ENCODE assay signal across 1 cellular context in the genomic region with DNA sequence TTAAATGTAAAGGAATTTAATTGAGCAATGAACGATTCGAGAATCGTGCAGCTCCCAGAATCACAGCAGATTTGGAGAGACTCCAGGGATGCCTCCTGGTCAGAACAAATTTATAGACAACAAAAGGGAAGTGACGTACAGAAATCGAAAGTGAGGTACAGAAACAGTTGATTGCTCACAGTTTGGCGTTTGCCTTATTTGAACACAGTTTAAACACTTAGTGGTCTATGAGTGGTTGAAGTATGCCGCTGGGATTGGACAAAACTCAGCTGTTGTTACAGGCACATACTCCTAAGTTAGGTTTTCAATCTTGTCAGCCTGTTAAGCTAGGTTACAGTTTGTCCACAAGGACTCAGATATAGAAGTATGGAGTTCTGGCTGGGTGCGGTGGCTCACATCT.
TF ChIP-seq lines count a peak whose summit lies in the region.

No MANE protein-coding gene starts in this region.

TF ChIP-seq in HepG2, 621 proteins besides CTCF, POLR2A, EP300 and RAD21 (continued from another document):
- TF ChIP-seq, protein P1, sequence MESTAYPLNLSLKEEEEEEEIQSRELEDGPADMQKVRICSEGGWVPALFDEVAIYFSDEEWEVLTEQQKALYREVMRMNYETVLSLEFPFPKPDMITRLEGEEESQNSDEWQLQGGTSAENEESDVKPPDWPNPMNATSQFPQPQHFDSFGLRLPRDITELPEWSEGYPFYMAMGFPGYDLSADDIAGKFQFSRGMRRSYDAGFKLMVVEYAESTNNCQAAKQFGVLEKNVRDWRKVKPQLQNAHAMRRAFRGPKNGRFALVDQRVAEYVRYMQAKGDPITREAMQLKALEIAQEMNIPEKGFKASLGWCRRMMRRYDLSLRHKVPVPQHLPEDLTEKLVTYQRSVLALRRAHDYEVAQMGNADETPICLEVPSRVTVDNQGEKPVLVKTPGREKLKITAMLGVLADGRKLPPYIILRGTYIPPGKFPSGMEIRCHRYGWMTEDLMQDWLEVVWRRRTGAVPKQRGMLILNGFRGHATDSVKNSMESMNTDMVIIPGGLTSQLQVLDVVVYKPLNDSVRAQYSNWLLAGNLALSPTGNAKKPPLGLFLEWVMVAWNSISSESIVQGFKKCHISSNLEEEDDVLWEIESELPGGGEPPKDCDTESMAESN (CRISPR knock-in tag; conservative IDR thresholded peaks at IDR 0.05), result no peak
- no peak for TF ChIP-seq ZNF468 (CRISPR knock-in tag; IDR thresholded peaks at IDR 0.05)
- TF ChIP-seq IRX3 (CRISPR knock-in tag; IDR thresholded peaks at IDR 0.05; ENCODE audit: borderline replicate concordance, low read depth), result no peak
- no peak for TF ChIP-seq TMF1 (CRISPR knock-in tag; IDR thresholded peaks at IDR 0.05; ENCODE audit: low read depth)
- TF ChIP-seq HOXA5 (CRISPR knock-in tag; IDR thresholded peaks at IDR 0.05), result no peak
- no peak for TF ChIP-seq KAT8 (CRISPR knock-in tag; IDR thresholded peaks at IDR 0.05)
- TF ChIP-seq NFIC (IDR thresholded peaks at IDR 0.05; ENCODE audit: low read length), result no peak
- TF ChIP-seq ZNF570 (CRISPR knock-in tag; IDR thresholded peaks at IDR 0.05; ENCODE audit: borderline replicate concordance), result no peak
- TF ChIP-seq, protein P2, sequence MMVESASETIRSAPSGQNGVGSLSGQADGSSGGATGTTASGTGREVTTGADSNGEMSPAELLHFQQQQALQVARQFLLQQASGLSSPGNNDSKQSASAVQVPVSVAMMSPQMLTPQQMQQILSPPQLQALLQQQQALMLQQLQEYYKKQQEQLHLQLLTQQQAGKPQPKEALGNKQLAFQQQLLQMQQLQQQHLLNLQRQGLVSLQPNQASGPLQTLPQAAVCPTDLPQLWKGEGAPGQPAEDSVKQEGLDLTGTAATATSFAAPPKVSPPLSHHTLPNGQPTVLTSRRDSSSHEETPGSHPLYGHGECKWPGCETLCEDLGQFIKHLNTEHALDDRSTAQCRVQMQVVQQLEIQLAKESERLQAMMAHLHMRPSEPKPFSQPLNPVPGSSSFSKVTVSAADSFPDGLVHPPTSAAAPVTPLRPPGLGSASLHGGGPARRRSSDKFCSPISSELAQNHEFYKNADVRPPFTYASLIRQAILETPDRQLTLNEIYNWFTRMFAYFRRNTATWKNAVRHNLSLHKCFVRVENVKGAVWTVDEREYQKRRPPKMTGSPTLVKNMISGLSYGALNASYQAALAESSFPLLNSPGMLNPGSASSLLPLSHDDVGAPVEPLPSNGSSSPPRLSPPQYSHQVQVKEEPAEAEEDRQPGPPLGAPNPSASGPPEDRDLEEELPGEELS (CRISPR knock-in tag; IDR thresholded peaks at IDR 0.05), result no peak
- no peak for TF ChIP-seq BORCS8-MEF2B (CRISPR knock-in tag; IDR thresholded peaks at IDR 0.05)
- no peak for TF ChIP-seq ZNF432 (CRISPR knock-in tag; IDR thresholded peaks at IDR 0.05; ENCODE audit: borderline replicate concordance)
- TF ChIP-seq SCMH1 (CRISPR knock-in tag; IDR thresholded peaks at IDR 0.05; ENCODE audit: borderline replicate concordance), result no peak
- no peak for TF ChIP-seq PHF20 (CRISPR knock-in tag; IDR thresholded peaks at IDR 0.05)
- no peak for TF ChIP-seq HHEX (CRISPR knock-in tag; IDR thresholded peaks at IDR 0.05)
- TF ChIP-seq ZNF34 (CRISPR knock-in tag; IDR thresholded peaks at IDR 0.05; ENCODE audit: borderline replicate concordance), result no peak
- TF ChIP-seq PPARG (CRISPR knock-in tag; conservative IDR thresholded peaks at IDR 0.05), result no peak
- TF ChIP-seq, protein P3, sequence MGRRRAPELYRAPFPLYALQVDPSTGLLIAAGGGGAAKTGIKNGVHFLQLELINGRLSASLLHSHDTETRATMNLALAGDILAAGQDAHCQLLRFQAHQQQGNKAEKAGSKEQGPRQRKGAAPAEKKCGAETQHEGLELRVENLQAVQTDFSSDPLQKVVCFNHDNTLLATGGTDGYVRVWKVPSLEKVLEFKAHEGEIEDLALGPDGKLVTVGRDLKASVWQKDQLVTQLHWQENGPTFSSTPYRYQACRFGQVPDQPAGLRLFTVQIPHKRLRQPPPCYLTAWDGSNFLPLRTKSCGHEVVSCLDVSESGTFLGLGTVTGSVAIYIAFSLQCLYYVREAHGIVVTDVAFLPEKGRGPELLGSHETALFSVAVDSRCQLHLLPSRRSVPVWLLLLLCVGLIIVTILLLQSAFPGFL (CRISPR knock-in tag; IDR thresholded peaks at IDR 0.05), result no peak
